17 cellular contexts compared by ENCODE assay signal in the genomic region with DNA sequence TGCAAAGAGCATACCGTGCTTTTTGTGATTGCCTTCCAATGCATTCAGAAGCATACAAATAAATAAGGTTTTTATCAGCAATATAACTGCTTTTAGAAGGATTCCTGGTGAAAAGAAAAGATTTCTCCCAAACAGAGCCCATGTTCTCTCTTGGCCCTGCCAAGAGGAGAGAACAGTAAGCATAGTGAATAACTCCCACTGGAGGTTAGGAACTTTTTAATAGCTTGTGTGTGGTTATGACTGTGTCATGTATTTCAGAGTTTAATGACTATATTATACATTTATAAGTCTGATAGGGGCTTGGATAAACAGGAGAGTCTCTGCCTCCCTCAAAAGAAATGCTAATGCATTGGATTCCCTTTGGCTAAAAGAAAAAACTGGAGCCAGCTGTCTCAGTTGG.
DNase-seq lines count a peak whose midpoint lies in the region; ATAC-seq and TF ChIP-seq lines count a peak whose summit lies in the region.
"Had no signal": no experiment of that assay in that cellular context is flagged by ENCODE, and none has a peak within 500 bp of the region (broad histone marks: within the 10 kb centered on the region; RNA-seq: fewer than 3 reads in every experiment).

No MANE protein-coding gene starts in this region.

- H3K27ac ChIP-seq in SK-N-MC, result peak overlapping the region; percentile 60
- H3K27ac ChIP-seq: 22Rv1; A549; BLaER1 treated with 17β-estradiol and CSF1 and Interleukin-3, amounts not matched to agents 10 nM and 100 nM; HL-60 had no signal

- H3K4me3 ChIP-seq in AG09309 (ENCODE audit: control insufficient read depth, low read depth, low read length) (no peak overlapping the region), SK-N-MC (no peak overlapping the region; the same call in 1 of the 2 replicates)
- H3K4me3 ChIP-seq: A549; BLaER1 treated with 17β-estradiol and CSF1 and Interleukin-3, amounts not matched to agents 10 nM and 100 nM; GM23338 had no signal

- H3K9ac ChIP-seq in SK-N-MC (ENCODE audit: insufficient read length), result no peak overlapping the region
- H3K9ac ChIP-seq: BLaER1 treated with 17β-estradiol and CSF1 and Interleukin-3, amounts not matched to agents 10 nM and 100 nM had no signal

- no peaks in the 10 kb centered on the region for H3K9me3 ChIP-seq in SK-N-MC (ENCODE audit: low read depth, low read length)

- no peaks in the 10 kb centered on the region for H3K36me3 ChIP-seq in SK-N-MC (ENCODE audit: insufficient read depth, low read length)
- H3K36me3 ChIP-seq: BLaER1 treated with 17β-estradiol and CSF1 and Interleukin-3, amounts not matched to agents 10 nM and 100 nM had no signal

- no peak for ATAC-seq in HG03520 (IDR thresholded peaks at IDR 0.05; ENCODE audit: unreplicated experiment)
- ATAC-seq: A549; CD8-positive, alpha-beta T cell; GM23338 had no signal

- DNase-seq in AG09309 (ENCODE audit: low read depth) (peak; percentile 27), SK-N-MC (ENCODE audit: low read depth, low spot score) (peak; percentile 51), medulla oblongata (ENCODE audit: extremely low spot score) (peak; percentile 26), stromal cell of bone marrow (ENCODE audit: low read depth) (peak; percentile 30), NCI-H1930 (lab: John Stamatoyannopoulos, UW) (no peak)
- no peak for DNase-seq in activated effector memory CD4-positive, alpha-beta T cell treated with Interleukin-2 at 50 U/mL for 16 hours
- DNase-seq: Calu3; CD8-positive, alpha-beta T cell; DMS79 treated with DMSO at 0.1 percent for 48 hours; GF-D8; HCEC 1CT had no signal

- no peak for TF ChIP-seq CTCF in AG09309 (IDR thresholded peaks at IDR 0.05; ENCODE audit: control insufficient read depth, insufficient read depth, low read depth, low read length, missing control alignments)

Comparison
In these comparisons a context has a peak if more than half of its experiments do, and no peak if none do; other contexts are left out.
1. DNase-seq: peak in AG09309 (single experiment), SK-N-MC (single experiment), medulla oblongata (single experiment) and stromal cell of bone marrow (single experiment); none in activated effector memory CD4-positive, alpha-beta T cell treated with Interleukin-2 at 50 U/mL for 16 hours (single experiment) and NCI-H1930 (0 of 2).